Comparison of ENCODE assay signal across 35 cellular contexts in genomic region chr1:166289309-166289708, GRCh38.
"Had no signal": no experiment of that assay in that cellular context is flagged by ENCODE, and none has a peak within 500 bp of the region (broad histone marks: within the 10 kb centered on the region; RNA-seq: fewer than 3 reads in every experiment).

No MANE protein-coding gene starts in this region.

- H3K27me3 ChIP-seq: MG63 had no signal

- H3K9me3 ChIP-seq: MG63 had no signal

- H3K36me3 ChIP-seq: MG63 had no signal

- DNase-seq: Karpas-422, Kasumi-1, MG63, MM.1S, MV-4-11, NCI-H1048, NCI-H1092, NCI-H1092 treated with DMSO at 0.1 percent for 48 hours, NCI-H1105, NCI-H1105 treated with DMSO at 0.1 percent for 48 hours, NCI-H1417, NCI-H1417 treated with DMSO at 0.1 percent for 48 hours, NCI-H1436, NCI-H1436 treated with DMSO at 0.1 percent for 48 hours, NCI-H146, NCI-H1694, NCI-H1694 treated with DMSO at 0.1 percent for 48 hours, NCI-H187, NCI-H187 treated with DMSO at 0.1 percent for 48 hours, NCI-H1930, NCI-H2029, NCI-H2029 treated with DMSO at 0.1 percent for 48 hours, NCI-H2081, NCI-H2081 treated with DMSO at 0.1 percent for 48 hours, NCI-H2107, NCI-H2171, NCI-H2171 treated with DMSO at 0.1 percent for 48 hours, NCI-H2227 treated with DMSO at 0.1 percent for 48 hours, NCI-H226, NCI-H345, NCI-H446, NCI-H446 treated with DMSO at 0.1 percent for 48 hours, NCI-H510A, NCI-H510A treated with DMSO at 0.1 percent for 48 hours, NCI-H524 had no signal

- H3K4me3 ChIP-seq: MG63 had no signal
